ENCODE assay signal across 9 cellular contexts in genomic region chr2:237572021-237572741, GRCh38. TPM values are rescaled to one million over a fixed set of nuclear protein-coding genes. Genes with fewer than 3 reads are reported as not detected.
DNase-seq lines count a peak whose midpoint lies in the region; ATAC-seq and TF ChIP-seq lines count a peak whose summit lies in the region.
"Had no signal": no experiment of that assay in that cellular context is flagged by ENCODE, and none has a peak within 500 bp of the region (broad histone marks: within the 10 kb centered on the region; RNA-seq: fewer than 3 reads in every experiment).

No MANE protein-coding gene starts in this region.

- peak overlapping the region; percentile 17; the same call in 1 of the 2 replicates for H3K4me3 ChIP-seq in LNCaP clone FGC (ENCODE audit: low read depth, low read length)

- DNase-seq in DMS 273 (lab: John Stamatoyannopoulos, UW; ENCODE audit: unreplicated experiment) (peak; percentile 95), LNCaP clone FGC (ENCODE audit: low read depth) (peak; percentile 71), RPMI8226 (peak; percentile 87), foreskin keratinocyte (peak; percentile 40 to 63), nucleus accumbens (lab: John Stamatoyannopoulos, UW) (peak in 53 of 56 donors; percentile 16 to 90 (median 68)), substantia nigra (lab: John Stamatoyannopoulos, UW) (peak in 48 of 49 donors; percentile 17 to 93 (median 80))
- peak; percentile 75 for DNase-seq in activated T-helper 9 cell treated with anti-CD3 and anti-CD28 coated beads, Interleukin-2, amount 50 U/mL, for 16 hours (ENCODE audit: low read depth)

- H3K27ac ChIP-seq in foreskin keratinocyte = no peak overlapping the region
- H3K27ac ChIP-seq in substantia nigra (ENCODE audit: low read depth, low read length, poor library complexity, severe bottlenecking) = no peak overlapping the region

- ATAC-seq in GM21619 (IDR thresholded peaks at IDR 0.05; ENCODE audit: unreplicated experiment) (peak; percentile 90), foreskin keratinocyte (peak; percentile 80)

- no peaks in the 10 kb centered on the region for H3K27me3 ChIP-seq in foreskin keratinocyte

- TF ChIP-seq CTCF in LNCaP clone FGC (IDR thresholded peaks at IDR 0.05; ENCODE audit: control insufficient read depth, extremely low read depth, insufficient read depth) = peak; percentile 92
- peak; percentile 98 for TF ChIP-seq CTCF in foreskin keratinocyte (conservative IDR thresholded peaks at IDR 0.05)

- H3K4me1 ChIP-seq in foreskin keratinocyte = peaks cover 4% of the 10 kb centered on the region

RNA-seq across cellular contexts. Expression of gene PRLH, which starts 5.8 kb away (rescaled TPM):
- total RNA-seq in foreskin keratinocyte = not detected in 2 replicates
- not detected in 2 replicates for polyA plus RNA-seq in foreskin keratinocyte
- polyA plus RNA-seq: esophagus had no signal

RNA-seq across cellular contexts. Expression of gene RAB17, which starts 18.4 kb away (rescaled TPM):
- total RNA-seq in foreskin keratinocyte = 0.75 and 1.8 TPM in 2 replicates
- 1.2 and 2.1 TPM in 2 replicates for polyA plus RNA-seq in foreskin keratinocyte

RNA-seq across cellular contexts. Expression of gene LRRFIP1, which starts 55.2 kb away (rescaled TPM):
- 91.7 and 95.3 TPM in 2 replicates for total RNA-seq in foreskin keratinocyte
- polyA plus RNA-seq in foreskin keratinocyte = 30.1 and 32.3 TPM in 2 replicates
